In genomic region chr6:33213166-33213988, GRCh38 we compare ENCODE assay signal across 8 cellular contexts. TPM values are rescaled to one million over a fixed set of nuclear protein-coding genes. Genes with fewer than 3 reads are reported as not detected.
A peak's percentile ranks its signal among the peaks of the same experiment; 100 is the strongest.
DNase-seq lines count a peak whose midpoint lies in the region; TF ChIP-seq lines count a peak whose summit lies in the region.

No MANE protein-coding gene starts in this region.

- no peak for TF ChIP-seq CTCF in OCI-LY1 (IDR thresholded peaks at IDR 0.05; ENCODE audit: low read length)

- H3K9me2 ChIP-seq in OCI-LY1 (ENCODE audit: low read depth, low read length) = no peaks in the 10 kb centered on the region

- H3K9me3 ChIP-seq in OCI-LY1 (ENCODE audit: low read length) (no peaks in the 10 kb centered on the region), muscle layer of duodenum (ENCODE audit: control insufficient read depth in 1 of 2, low read length in 2 of 2) (no peaks in the 10 kb centered on the region)

- no peak overlapping the region for H3K9ac ChIP-seq in OCI-LY1 (ENCODE audit: low read length)

- H3K27ac ChIP-seq in OCI-LY1 (ENCODE audit: low read depth, low read length, poor library complexity, severe bottlenecking) (no peak overlapping the region), muscle layer of duodenum (ENCODE audit: low read length) (no peak overlapping the region)

- H3K4me2 ChIP-seq in OCI-LY1 (ENCODE audit: low read length) = peak overlapping the region; percentile 6; the same call in 1 of the 2 replicates

- DNase-seq in DMS53 (lab: John Stamatoyannopoulos, UW) (peak; percentile 57), DMS53 treated with DMSO at 0.1 percent for 48 hours (lab: John Stamatoyannopoulos, UW; ENCODE audit: unreplicated experiment) (no peak), epidermal melanocyte (ENCODE audit: insufficient read length, low spot score) (peak; percentile 36), cerebellum (ENCODE audit: low spot score) (no peak), NCI-H1092 treated with DMSO at 0.1 percent for 48 hours (lab: John Stamatoyannopoulos, UW) (no peak), medulla oblongata (ENCODE audit: extremely low spot score) (no peak)

- H3K27me3 ChIP-seq in OCI-LY1 (ENCODE audit: insufficient read depth, low read length) (0 out of 2 replicates have a peak, but pooled peaks cover 3% of the 10 kb centered on the region), muscle layer of duodenum (ENCODE audit: low read depth, low read length) (no peaks in the 10 kb centered on the region)

- peaks cover 14% of the 10 kb centered on the region for H3K36me3 ChIP-seq in OCI-LY1 (ENCODE audit: insufficient read depth, low read length)
- H3K36me3 ChIP-seq in muscle layer of duodenum (ENCODE audit: control insufficient read depth in 1 of 2, insufficient read depth in 2 of 2, low read length in 2 of 2) = peaks cover 14 to 21% of the 10 kb centered on the region in 2 donors

- H4K20me1 ChIP-seq in OCI-LY1 (ENCODE audit: insufficient read depth, low read length) = no peaks in the 10 kb centered on the region

- no peak overlapping the region for H2AFZ ChIP-seq in OCI-LY1 (ENCODE audit: low read length)

- peaks cover 7% of the 10 kb centered on the region for H3K4me1 ChIP-seq in OCI-LY1 (ENCODE audit: insufficient read depth, low read length, severe bottlenecking)
- peaks cover 0 to 21% of the 10 kb centered on the region in 2 donors for H3K4me1 ChIP-seq in muscle layer of duodenum (ENCODE audit: control insufficient read depth in 1 of 2, insufficient read depth in 2 of 2, low read length in 2 of 2)

- H3K79me2 ChIP-seq in OCI-LY1 (ENCODE audit: insufficient read depth, low read length) = no peaks in the 10 kb centered on the region

- H3K4me3 ChIP-seq in OCI-LY1 (ENCODE audit: low read depth, low read length, poor library complexity, severe bottlenecking) (no peak overlapping the region), muscle layer of duodenum (ENCODE audit: low read depth in 1 of 2, low read length in 2 of 2) (peak overlapping the region; percentile 62 to 68)

- H3F3A ChIP-seq in OCI-LY1 (ENCODE audit: insufficient read depth, low read length) = no peaks in the 10 kb centered on the region

RNA-seq across cellular contexts. Expression of gene RING1, which starts 5.1 kb away (rescaled TPM):
- total RNA-seq in cerebellum = 15.2 TPM

RNA-seq across cellular contexts. Expression of gene HSD17B8, which starts 8.9 kb away (rescaled TPM):
- 2.4 TPM for total RNA-seq in cerebellum

RNA-seq across cellular contexts. Expression of gene SLC39A7, which starts 12.7 kb away (rescaled TPM):
- total RNA-seq in cerebellum = 30.8 TPM

RNA-seq across cellular contexts. Expression of gene RXRB, which starts 12.9 kb away (rescaled TPM):
- 23.2 TPM for total RNA-seq in cerebellum

RNA-seq across cellular contexts. Expression of gene COL11A2, which starts 21.1 kb away (rescaled TPM):
- 1.9 TPM for total RNA-seq in cerebellum

Comparison
In these comparisons a context has a peak if more than half of its experiments do, and no peak if none do; other contexts are left out.
1. DNase-seq: peak in DMS53 (single experiment) and epidermal melanocyte (single experiment); none in DMS53 treated with DMSO at 0.1 percent for 48 hours (single experiment), cerebellum (single experiment), NCI-H1092 treated with DMSO at 0.1 percent for 48 hours (single experiment) and medulla oblongata (single experiment).